ENCODE assay signal across 21 cellular contexts in genomic region chr11:71184421-71185210, GRCh38.
DNase-seq lines count a peak whose midpoint lies in the region; ATAC-seq, FAIRE-seq and TF ChIP-seq lines count a peak whose summit lies in the region.
"Had no signal": no experiment of that assay in that cellular context is flagged by ENCODE, and none has a peak within 500 bp of the region (broad histone marks: within the 10 kb centered on the region; RNA-seq: fewer than 3 reads in every experiment).

No MANE protein-coding gene starts in this region.

- H3K36me3 Mint-ChIP-seq in natural killer cell treated with Interleukin-12 subunit alpha and Interleukin-12 subunit beta and Interleukin-15 and Interleukin-18, amount 100 ng/mL, for 72 hours, result no peaks in the 10 kb centered on the region
- no peaks in the 10 kb centered on the region for H3K36me3 Mint-ChIP-seq in natural killer cell
- H3K36me3 Mint-ChIP-seq: CD4-positive, CD25-positive, alpha-beta regulatory T cell; IgD-negative memory B cell had no signal

- H3K9me3 Mint-ChIP-seq in natural killer cell treated with Interleukin-12 subunit alpha and Interleukin-12 subunit beta and Interleukin-15 and Interleukin-18, amount 100 ng/mL, for 72 hours, result no peaks in the 10 kb centered on the region
- no peaks in the 10 kb centered on the region for H3K9me3 Mint-ChIP-seq in natural killer cell
- H3K9me3 Mint-ChIP-seq: CD4-positive, CD25-positive, alpha-beta regulatory T cell; IgD-negative memory B cell had no signal

- peak; percentile 20 for DNase-seq in natural killer cell treated with Interleukin-12 subunit alpha and Interleukin-12 subunit beta and Interleukin-15 and Interleukin-18, amount 100 ng/mL, for 72 hours (ENCODE audit: low spot score)
- no peak for DNase-seq in natural killer cell
- peak; percentile 36 for DNase-seq in kidney
- DNase-seq in sciatic nerve (ENCODE audit: low spot score), result peak; percentile 23
- DNase-seq in NCI-H1417 treated with DMSO at 0.1 percent for 48 hours (lab: John Stamatoyannopoulos, UW), result no peak
- DNase-seq in psoas muscle, result no peak
- no peak for DNase-seq in colonic mucosa
- DNase-seq: CD4-positive, CD25-positive, alpha-beta regulatory T cell; GM23248; NCI-H1048; NCI-H187; NCI-H2081 treated with DMSO at 0.1 percent for 48 hours; NCI-H748 treated with DMSO at 0.1 percent for 48 hours; PC-3; Right ventricle myocardium superior had no signal

- no peak for FAIRE-seq in kidney (lab: Jason Lieb, UNC)
- FAIRE-seq: D721Med had no signal

- H3K4me1 Mint-ChIP-seq in natural killer cell treated with Interleukin-12 subunit alpha and Interleukin-12 subunit beta and Interleukin-15 and Interleukin-18, amount 100 ng/mL, for 72 hours (ENCODE audit: low read depth in 2 of 2), result no peaks in the 10 kb centered on the region
- no peaks in the 10 kb centered on the region for H3K4me1 Mint-ChIP-seq in natural killer cell
- H3K4me1 Mint-ChIP-seq: CD4-positive, CD25-positive, alpha-beta regulatory T cell; IgD-negative memory B cell had no signal

- intact Hi-C loops in natural killer cell (cut with micrococcal nuclease), result no loop called here
- intact Hi-C loops in kidney (cut with DNase I), result no loop called here
- intact Hi-C loops in sciatic nerve (cut with DNase I), result no loop called here
- intact Hi-C loops in psoas muscle (cut with DNase I), result no loop called here
- intact Hi-C loops in colonic mucosa (cut with DNase I), result no loop called here

- H3K27me3 Mint-ChIP-seq in natural killer cell treated with Interleukin-12 subunit alpha and Interleukin-12 subunit beta and Interleukin-15 and Interleukin-18, amount 100 ng/mL, for 72 hours, result peaks cover 6 to 8% of the 10 kb centered on the region in 2 donors
- peaks cover 0 to 4% of the 10 kb centered on the region in 2 donors for H3K27me3 Mint-ChIP-seq in natural killer cell (ENCODE audit: low read depth in 2 of 2)

- H3K4me1 ChIP-seq in kidney (ENCODE audit: control insufficient read depth in 1 of 2, insufficient read depth in 1 of 2, low read depth in 1 of 2, low read length in 2 of 2) (peaks cover 9 to 10% of the 10 kb centered on the region in 2 donors), psoas muscle (no peaks in the 10 kb centered on the region), colonic mucosa (no peaks in the 10 kb centered on the region)
- H3K4me1 ChIP-seq: HAP-1, SJSA1 had no signal

- no peak overlapping the region for H3K27ac ChIP-seq in kidney (ENCODE audit: low read depth in 2 of 2, low read length in 2 of 2)
- no peak overlapping the region for H3K27ac ChIP-seq in psoas muscle
- H3K27ac ChIP-seq in colonic mucosa, result no peak overlapping the region
- H3K27ac ChIP-seq: GM23248, KMS-11, SJSA1 had no signal

- WGBS in psoas muscle, 3 donors, result 73 to 89% (median 74%) methylated on average over 11 to 12 of the region's 12 CpGs

- H3K9me3 ChIP-seq in kidney (ENCODE audit: control insufficient read depth in 1 of 2, low read length in 2 of 2) (no peaks in the 10 kb centered on the region), psoas muscle (no peaks in the 10 kb centered on the region), colonic mucosa (no peaks in the 10 kb centered on the region)
- H3K9me3 ChIP-seq: HAP-1, SJSA1 had no signal

- TF ChIP-seq CTCF in natural killer cell (IDR thresholded peaks at IDR 0.05) (no peak), kidney (IDR thresholded peaks at IDR 0.05; ENCODE audit: borderline replicate concordance, extremely low read depth, insufficient read depth) (no peak), psoas muscle (IDR thresholded peaks at IDR 0.05) (no peak), colonic mucosa (IDR thresholded peaks at IDR 0.05) (no peak)

- no peak for ATAC-seq in natural killer cell treated with Interleukin-12 subunit alpha and Interleukin-12 subunit beta and Interleukin-15 and Interleukin-18, amount 100 ng/mL, for 72 hours
- ATAC-seq in natural killer cell (no peak), sciatic nerve (no peak), HG03520 (IDR thresholded peaks at IDR 0.05; ENCODE audit: unreplicated experiment) (no peak), psoas muscle (no peak)
- ATAC-seq: PC-3 had no signal

- H3K4me3 ChIP-seq in kidney (ENCODE audit: low read length in 2 of 2), result no peak overlapping the region
- H3K4me3 ChIP-seq in psoas muscle, result no peak overlapping the region
- H3K4me3 ChIP-seq in colonic mucosa, result no peak overlapping the region
- H3K4me3 ChIP-seq: GM23248, HAP-1, SJSA1 had no signal

- no peak overlapping the region for H3K27ac Mint-ChIP-seq in natural killer cell treated with Interleukin-12 subunit alpha and Interleukin-12 subunit beta and Interleukin-15 and Interleukin-18, amount 100 ng/mL, for 72 hours
- H3K27ac Mint-ChIP-seq in natural killer cell, result no peak overlapping the region
- H3K27ac Mint-ChIP-seq: CD4-positive, CD25-positive, alpha-beta regulatory T cell had no signal

- H3K9ac ChIP-seq in kidney (ENCODE audit: low read length in 2 of 2), result no peak overlapping the region
- H3K9ac ChIP-seq in colonic mucosa (ENCODE audit: low read depth in 2 of 2, low read length in 2 of 2), result no peak overlapping the region
- H3K9ac ChIP-seq: GM23248, KMS-11 had no signal

- H3K27me3 ChIP-seq in psoas muscle (ENCODE audit: insufficient read depth in 3 of 3, low read length in 2 of 3) (peaks cover 0 to 12% (median 4%) of the 10 kb centered on the region in 3 donors), colonic mucosa (no peaks in the 10 kb centered on the region)
- H3K27me3 ChIP-seq: SJSA1 had no signal

- H3K4me3 Mint-ChIP-seq in natural killer cell treated with Interleukin-12 subunit alpha and Interleukin-12 subunit beta and Interleukin-15 and Interleukin-18, amount 100 ng/mL, for 72 hours, result no peak overlapping the region
- no peak overlapping the region for H3K4me3 Mint-ChIP-seq in natural killer cell
- H3K4me3 Mint-ChIP-seq: CD4-positive, CD25-positive, alpha-beta regulatory T cell; IgD-negative memory B cell had no signal

- H3K36me3 ChIP-seq in kidney (ENCODE audit: control insufficient read depth in 1 of 2, insufficient read depth in 2 of 2, low read length in 2 of 2) (no peaks in the 10 kb centered on the region), psoas muscle (ENCODE audit: insufficient read depth in 1 of 2, low read depth in 1 of 2) (no peaks in the 10 kb centered on the region), colonic mucosa (no peaks in the 10 kb centered on the region)
- H3K36me3 ChIP-seq: HAP-1, SJSA1 had no signal

Comparison
In these comparisons a context has a peak if more than half of its experiments do, and no peak if none do; other contexts are left out.
1. DNase-seq: peak in natural killer cell treated with Interleukin-12 subunit alpha and Interleukin-12 subunit beta and Interleukin-15 and Interleukin-18, amount 100 ng/mL, for 72 hours (single experiment), kidney (single experiment) and sciatic nerve (single experiment); none in natural killer cell (single experiment), NCI-H1417 treated with DMSO at 0.1 percent for 48 hours (single experiment), psoas muscle (0 of 2) and colonic mucosa (single experiment).